In genomic region chr15:71093089-71094024, GRCh38 we compare ENCODE assay signal across 12 cellular contexts. TPM values are rescaled to one million over a fixed set of nuclear protein-coding genes. Genes with fewer than 3 reads are reported as not detected.
A peak's percentile ranks its signal among the peaks of the same experiment; 100 is the strongest.
DNase-seq lines count a peak whose midpoint lies in the region; ATAC-seq and TF ChIP-seq lines count a peak whose summit lies in the region.
"Had no signal": no experiment of that assay in that cellular context is flagged by ENCODE, and none has a peak within 500 bp of the region (broad histone marks: within the 10 kb centered on the region; RNA-seq: fewer than 3 reads in every experiment).

No MANE protein-coding gene starts in this region.

- in situ Hi-C loops in HAP-1 (cut with MboI; ENCODE audit: low sequenced_read_pairs), result no loop called here

- no peaks in the 10 kb centered on the region for H3K27me3 ChIP-seq in osteoblast (ENCODE audit: insufficient read depth, low read length)
- H3K27me3 ChIP-seq in HAP-1 (ENCODE audit: low read depth), result peaks cover 4% of the 10 kb centered on the region; the same call in 1 of the 2 replicates

- peak overlapping the region; percentile 10 for H3K27ac ChIP-seq in osteoblast (ENCODE audit: low read depth, low read length)

- ATAC-seq in HG03457 (IDR thresholded peaks at IDR 0.05; ENCODE audit: unreplicated experiment) (no peak), Right ventricle myocardium superior (ENCODE audit: poor library complexity) (no peak)

- no peaks in the 10 kb centered on the region for H4K20me1 ChIP-seq in osteoblast (ENCODE audit: insufficient read depth, low read length)

- H3K4me3 ChIP-seq in osteoblast (ENCODE audit: insufficient read depth, low read length) (peak overlapping the region; percentile 12), HAP-1 (no peak overlapping the region)

- H2AFZ ChIP-seq in osteoblast (ENCODE audit: low read length), result peak overlapping the region; percentile 42

- no peak for TF ChIP-seq CTCF in osteoblast (IDR thresholded peaks at IDR 0.05; ENCODE audit: extremely low read depth, low read depth, low read length)

- H3K9me3 ChIP-seq in osteoblast (ENCODE audit: low read depth, low read length) (no peaks in the 10 kb centered on the region), HAP-1 (no peaks in the 10 kb centered on the region)

- peaks cover 24% of the 10 kb centered on the region for H3K4me1 ChIP-seq in osteoblast (ENCODE audit: insufficient read depth, low read length)
- H3K4me1 ChIP-seq in HAP-1, result no peaks in the 10 kb centered on the region

- intact Hi-C loops in Right ventricle myocardium superior (cut with DNase I), result no loop called here

- H3K79me2 ChIP-seq in osteoblast (ENCODE audit: insufficient read depth, low read length), result no peaks in the 10 kb centered on the region

- DNase-seq in ELR (ENCODE audit: low read depth) (peak; percentile 86), NCI-H2196 (lab: John Stamatoyannopoulos, UW; ENCODE audit: unreplicated experiment) (peak; percentile 31), dermis microvascular lymphatic vessel endothelial cell (ENCODE audit: low read depth in 2 of 2) (peak; percentile 55 to 75), osteoblast (ENCODE audit: insufficient read length, low spot score, missing footprints) (peak; percentile 85), NCI-H524 treated with DMSO at 0.1 percent for 48 hours (lab: John Stamatoyannopoulos, UW) (no peak), HAP-1 (ENCODE audit: low spot score in 2 of 2) (no peak), Right ventricle myocardium superior (no peak)
- DNase-seq: activated effector memory CD4-positive, alpha-beta T cell treated with anti-CD3 and anti-CD28 coated beads, Interleukin-2, amount 50 U/mL, for 16 hours; foreskin melanocyte; GDM1; NCI-H1436 had no signal

- no peaks in the 10 kb centered on the region for H3K36me3 ChIP-seq in osteoblast (ENCODE audit: insufficient read depth, low read length)
- H3K36me3 ChIP-seq in HAP-1 (replicated peaks), result no peaks in the 10 kb centered on the region

- peak overlapping the region; percentile 28 for H3K4me2 ChIP-seq in osteoblast (ENCODE audit: insufficient read depth, low read length)

RNA-seq across cellular contexts. Expression of gene THSD4, which starts 21.9 kb away (rescaled TPM):
- total RNA-seq in dermis microvascular lymphatic vessel endothelial cell (13.1 and 25.4 TPM in 2 replicates), osteoblast (15.6 TPM in 2 replicates), Right ventricle myocardium superior (75.6 TPM)

Comparison
In these comparisons a context has a peak if more than half of its experiments do, and no peak if none do; other contexts are left out.
1. DNase-seq: peak in ELR (single experiment), NCI-H2196 (single experiment), dermis microvascular lymphatic vessel endothelial cell (2 of 2) and osteoblast (single experiment); none in NCI-H524 treated with DMSO at 0.1 percent for 48 hours (single experiment), HAP-1 (0 of 2) and Right ventricle myocardium superior (single experiment).